Comparison of ENCODE assay signal across 21 cellular contexts in the genomic region with DNA sequence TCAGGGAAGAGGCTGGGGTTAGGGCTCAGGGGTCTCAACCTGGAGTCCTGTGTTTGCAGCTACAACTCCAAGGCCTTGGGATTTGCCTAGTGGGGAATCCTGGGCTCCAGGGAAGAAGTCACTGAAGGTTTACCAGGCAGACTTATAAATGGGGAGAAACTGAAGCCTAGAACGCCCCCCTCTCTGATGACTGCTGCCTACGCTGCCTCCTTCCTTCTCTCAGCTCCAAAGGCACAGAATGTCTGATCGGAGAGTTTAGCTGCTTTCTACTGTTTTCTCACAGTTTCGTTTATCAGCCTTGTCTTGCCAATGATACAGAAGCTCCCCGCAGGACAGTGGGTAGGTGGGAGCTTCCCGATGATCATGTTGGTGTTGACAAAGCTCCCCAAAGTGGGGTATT.
DNase-seq lines count a peak whose midpoint lies in the region; ATAC-seq and TF ChIP-seq lines count a peak whose summit lies in the region.
"Had no signal": no experiment of that assay in that cellular context is flagged by ENCODE, and none has a peak within 500 bp of the region (broad histone marks: within the 10 kb centered on the region; RNA-seq: fewer than 3 reads in every experiment).

No MANE protein-coding gene starts in this region.

- H3K9me3 ChIP-seq in left ventricle myocardium inferior (replicated peaks), result no peaks in the 10 kb centered on the region
- H3K9me3 ChIP-seq in right cardiac atrium (ENCODE audit: control insufficient read depth, low read length), result no peaks in the 10 kb centered on the region
- no peaks in the 10 kb centered on the region for H3K9me3 ChIP-seq in sigmoid colon

- no peak for DNase-seq in left ventricle myocardium inferior
- no peak for DNase-seq in cardiac septum (ENCODE audit: low spot score)
- no peak for DNase-seq in right cardiac atrium
- DNase-seq in sigmoid colon, result no peak
- no peak for DNase-seq in effector CD4-positive, alpha-beta T cell
- no peak for DNase-seq in NCI-H774 (lab: John Stamatoyannopoulos, UW)
- no peak for DNase-seq in A172 (ENCODE audit: low spot score)
- no peak for DNase-seq in islet precursor cell
- DNase-seq: activated CD8-positive, alpha-beta memory T cell treated with anti-CD3 and anti-CD28 coated beads, Interleukin-2, amount 50 U/mL, for 4 hours; Karpas-422; kidney glomerular epithelial cell; NCI-H187; NCI-H69; small intestine; stimulated activated CD4-positive, alpha-beta T cell treated with anti-CD3 and anti-CD28 coated beads, Interleukin-2, amount 100 ng/mL, for 24 hours; T-helper 9 cell had no signal

- H3K4me1 ChIP-seq in left ventricle myocardium inferior, result peaks cover 89% of the 10 kb centered on the region
- H3K4me1 ChIP-seq in right cardiac atrium (ENCODE audit: control insufficient read depth, insufficient read depth, low read length), result peaks cover 17% of the 10 kb centered on the region
- H3K4me1 ChIP-seq in sigmoid colon, result peaks cover 0 to 67% (median 50%) of the 10 kb centered on the region in 4 donors

- H3K27me3 ChIP-seq in left ventricle myocardium inferior (ENCODE audit: low read depth) (no peaks in the 10 kb centered on the region), right cardiac atrium (ENCODE audit: control insufficient read depth, insufficient read depth) (no peaks in the 10 kb centered on the region), sigmoid colon (no peaks in the 10 kb centered on the region)
- H3K27me3 ChIP-seq: BLaER1 treated with 17β-estradiol and CSF1 and Interleukin-3, amounts not matched to agents 10 nM and 100 nM had no signal

- 78% methylated on average over 6 of the region's 6 CpGs for WGBS in right cardiac atrium
- WGBS in sigmoid colon, 2 donors, result 93 to 96% methylated on average over 6 of the region's 6 CpGs

- no peak for ATAC-seq in right cardiac atrium
- ATAC-seq: activated T-helper 17 cell treated with anti-CD3 and anti-CD28 coated beads, Interleukin-2, amount 50 U/mL, for 72 hours; natural killer cell treated with Interleukin-12 subunit alpha and Interleukin-12 subunit beta and Interleukin-15 and Interleukin-18, amount 100 ng/mL, for 72 hours; stimulated activated memory B cell treated with anti-CD40 and anti-IgM and Interleukin-4, amounts not matched to agents 10 μg/mL and 1 μg/mL and 100 μg/mL, for 72 hours had no signal

- intact Hi-C loops in left ventricle myocardium inferior (cut with micrococcal nuclease) (no loop called here), cardiac septum (cut with DNase I) (loop anchor here (5.0 kb wide), 1 partner anchor 77 kb away; no protein-coding TSS in a partner anchor), right cardiac atrium (cut with DNase I) (no loop called here), sigmoid colon (cut with DNase I) (no loop called here)

- H3K36me3 ChIP-seq in left ventricle myocardium inferior, result no peaks in the 10 kb centered on the region
- H3K36me3 ChIP-seq in sigmoid colon, result no peaks in the 10 kb centered on the region
- H3K36me3 ChIP-seq: BLaER1 treated with 17β-estradiol and CSF1 and Interleukin-3, amounts not matched to agents 10 nM and 100 nM had no signal

- H3K4me3 ChIP-seq in left ventricle myocardium inferior (no peak overlapping the region), right cardiac atrium (ENCODE audit: low read length) (no peak overlapping the region), sigmoid colon (no peak overlapping the region)
- H3K4me3 ChIP-seq: BLaER1 treated with 17β-estradiol and CSF1 and Interleukin-3, amounts not matched to agents 10 nM and 100 nM had no signal

- TF ChIP-seq POLR2A in sigmoid colon (IDR thresholded peaks at IDR 0.05), result no peak

- TF ChIP-seq CTCF in left ventricle myocardium inferior (IDR thresholded peaks at IDR 0.05; ENCODE audit: borderline replicate concordance) (no peak), sigmoid colon (IDR thresholded peaks at IDR 0.05) (no peak)

- H3K27ac ChIP-seq in left ventricle myocardium inferior (replicated peaks) (peak overlapping the region; percentile 78), right cardiac atrium (ENCODE audit: low read length) (peak overlapping the region; percentile 11), sigmoid colon (peak overlapping the region; percentile 65 to 80 (median 74))
- H3K27ac ChIP-seq: BLaER1 treated with 17β-estradiol and CSF1 and Interleukin-3, amounts not matched to agents 10 nM and 100 nM; epithelial cell of prostate had no signal

- no peak for TF ChIP-seq EP300 in sigmoid colon (IDR thresholded peaks at IDR 0.05)

Comparison
In these comparisons a context has a peak if more than half of its experiments do, and no peak if none do; other contexts are left out.
1. H3K27ac ChIP-seq: peak in every context shown above with its lines; median percentile 78 in left ventricle myocardium inferior; 74 in sigmoid colon; 11 in right cardiac atrium.